ENCODE assay signal across 8 cellular contexts in the genomic region with DNA sequence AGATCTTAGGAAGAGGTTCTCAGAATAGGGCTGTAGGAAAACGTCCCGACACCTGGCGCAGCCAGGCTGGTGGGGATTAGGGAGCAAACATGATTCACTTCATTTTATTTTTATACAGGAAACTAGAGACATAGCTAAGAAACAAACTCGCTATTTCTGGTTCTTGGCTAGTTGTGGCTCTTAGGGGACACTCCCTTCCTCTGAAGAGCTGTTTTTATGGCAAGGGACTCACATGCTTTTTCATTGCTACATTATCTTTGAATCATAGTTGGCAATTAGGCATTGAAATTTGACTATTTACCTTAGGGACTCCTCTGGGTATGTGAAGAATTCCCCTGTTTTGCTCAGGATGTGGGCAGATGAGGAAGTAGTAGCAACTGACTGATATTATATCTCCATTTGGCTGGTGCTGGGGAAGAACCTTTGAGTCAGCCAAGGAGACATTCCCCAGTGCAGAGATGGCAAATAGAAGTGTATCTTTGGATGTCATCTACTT.
DNase-seq lines count a peak whose midpoint lies in the region; ATAC-seq lines count a peak whose summit lies in the region.

No MANE protein-coding gene starts in this region.

- DNase-seq in A172 (ENCODE audit: low spot score) = peak; percentile 88
- peak; percentile 2 for DNase-seq in T-helper 9 cell
- no peak for DNase-seq in left cardiac atrium
- no peak for DNase-seq in ecto neural progenitor cell (ENCODE audit: low spot score)
- DNase-seq in SHP77 (lab: John Stamatoyannopoulos, UW) = no peak
- DNase-seq in superior temporal gyrus (ENCODE audit: extremely low spot score) = no peak

- intact Hi-C loops in left cardiac atrium (cut with DNase I) = no loop called here

- peak; percentile 78 for ATAC-seq in GM18861 (IDR thresholded peaks at IDR 0.05; ENCODE audit: unreplicated experiment)
- peak; percentile 51 for ATAC-seq in HG03064 (IDR thresholded peaks at IDR 0.05; ENCODE audit: low read depth, unreplicated experiment)
- ATAC-seq in left cardiac atrium = peak; percentile 20 to 74

Comparison
In these comparisons a context has a peak if more than half of its experiments do, and no peak if none do; other contexts are left out.
1. DNase-seq: peak in A172 (single experiment) and T-helper 9 cell (single experiment); none in left cardiac atrium (single experiment), ecto neural progenitor cell (single experiment), SHP77 (0 of 2) and superior temporal gyrus (single experiment).
2. Peak in every context shown above with its lines, with median percentiles within 50 percentile points of each other: ATAC-seq.